ENCODE assay signal across 13 cellular contexts in genomic region chr4:48196758-48197504, GRCh38.
DNase-seq lines count a peak whose midpoint lies in the region; ATAC-seq and TF ChIP-seq lines count a peak whose summit lies in the region.
"Had no signal": no experiment of that assay in that cellular context is flagged by ENCODE, and none has a peak within 500 bp of the region (broad histone marks: within the 10 kb centered on the region; RNA-seq: fewer than 3 reads in every experiment).

No MANE protein-coding gene starts in this region.

- DNase-seq in mucosa of descending colon (no peak), left ventricle myocardium superior (no peak), glutamatergic neuron (no peak), iPS-NIHi11 (ENCODE audit: low spot score) (no peak), thyroid gland (no peak)
- DNase-seq: activated naive CD4-positive, alpha-beta T cell treated with Interleukin-2 at 50 U/mL for 16 hours; effector memory CD8-positive, alpha-beta T cell; KG1; NCI-H82 had no signal

- 85 to 89% methylated on average over 9 of the region's 9 CpGs for WGBS in thyroid gland, 2 donors

- H3K4me3 Mint-ChIP-seq in glutamatergic neuron (ENCODE audit: unreplicated experiment) = no peak overlapping the region
- H3K4me3 Mint-ChIP-seq: effector memory CD8-positive, alpha-beta T cell; nephron had no signal

- no peak overlapping the region for H3K27ac ChIP-seq in HEK293 (ENCODE audit: extremely low read depth, low read depth, low read length)
- H3K27ac ChIP-seq in thyroid gland = no peak overlapping the region

- H3K36me3 Mint-ChIP-seq in glutamatergic neuron (ENCODE audit: unreplicated experiment) = no peaks in the 10 kb centered on the region

- POLR2A ChIA-PET in HEK293 (lab: Yijun Ruan, JAX) = no interaction called here

- CTCF ChIA-PET in HEK293 (lab: Yijun Ruan, JAX) = no interaction called here

- H3K36me3 ChIP-seq in HEK293 (ENCODE audit: control insufficient read depth in 2 of 2, insufficient read depth in 1 of 2, low read length in 2 of 2) (no peaks in the 10 kb centered on the region), mucosa of descending colon (ENCODE audit: low read depth) (no peaks in the 10 kb centered on the region), thyroid gland (no peaks in the 10 kb centered on the region)

- H3K27ac Mint-ChIP-seq in glutamatergic neuron (ENCODE audit: unreplicated experiment) = no peak overlapping the region
- H3K27ac Mint-ChIP-seq: effector memory CD8-positive, alpha-beta T cell; nephron had no signal

- H3K4me3 ChIP-seq in HEK293 (ENCODE audit: low read depth, low read length) = no peak overlapping the region
- H3K4me3 ChIP-seq in mucosa of descending colon = no peak overlapping the region
- H3K4me3 ChIP-seq in thyroid gland (replicated peaks in 1 of 3) = no peak overlapping the region

- H3K4me1 ChIP-seq in HEK293 (ENCODE audit: control insufficient read depth, insufficient read depth, low read length) = no peaks in the 10 kb centered on the region; the same call in 1 of the 2 replicates
- H3K4me1 ChIP-seq in mucosa of descending colon (ENCODE audit: low read depth) = peaks cover 5% of the 10 kb centered on the region
- H3K4me1 ChIP-seq in thyroid gland = peaks cover 0 to 8% of the 10 kb centered on the region in 2 donors

- H3K9me3 ChIP-seq in HEK293 (ENCODE audit: control insufficient read depth, insufficient read depth, low read depth, low read length) (no peaks in the 10 kb centered on the region), mucosa of descending colon (no peaks in the 10 kb centered on the region), thyroid gland (no peaks in the 10 kb centered on the region)

- H3K27me3 ChIP-seq in thyroid gland = no peaks in the 10 kb centered on the region

- TF ChIP-seq POLR2A in thyroid gland (IDR thresholded peaks at IDR 0.05) = no peak

- peaks cover 2% of the 10 kb centered on the region for H3K9me3 Mint-ChIP-seq in glutamatergic neuron (ENCODE audit: unreplicated experiment)
- H3K9me3 Mint-ChIP-seq: effector memory CD8-positive, alpha-beta T cell; nephron had no signal

- peaks cover 2% of the 10 kb centered on the region for H3K4me1 Mint-ChIP-seq in glutamatergic neuron (ENCODE audit: low read depth, unreplicated experiment)
- H3K4me1 Mint-ChIP-seq: nephron had no signal

- intact Hi-C loops in mucosa of descending colon (cut with DNase I, micrococcal nuclease) = no loop called here
- intact Hi-C loops in left ventricle myocardium superior (cut with micrococcal nuclease) = no loop called here
- intact Hi-C loops in thyroid gland (cut with DNase I) = no loop called here

- TF ChIP-seq CTCF in HEK293 (tag by site-specific recombination; IDR thresholded peaks at IDR 0.05) (no peak), mucosa of descending colon (IDR thresholded peaks at IDR 0.05) (no peak), glutamatergic neuron (IDR thresholded peaks at IDR 0.05; ENCODE audit: partially characterized antibody, unreplicated experiment) (no peak), thyroid gland (IDR thresholded peaks at IDR 0.05) (no peak)

- ATAC-seq in GM19023 (IDR thresholded peaks at IDR 0.05; ENCODE audit: unreplicated experiment) = peak; percentile 59
- ATAC-seq in HG03432 (IDR thresholded peaks at IDR 0.05; ENCODE audit: unreplicated experiment) = peak; percentile 77
- ATAC-seq in mucosa of descending colon = peak; percentile 25
- no peak for ATAC-seq in left ventricle myocardium superior
- ATAC-seq: effector memory CD8-positive, alpha-beta T cell had no signal

- no peaks in the 10 kb centered on the region for H3K27me3 Mint-ChIP-seq in glutamatergic neuron (ENCODE audit: unreplicated experiment)

TF ChIP-seq in HEK293, 187 proteins besides CTCF, POLR2A, EP300 and RAD21:
- TF ChIP-seq ZBTB44 (tag by site-specific recombination; IDR thresholded peaks at IDR 0.05) = no peak
- TF ChIP-seq ZNF202 (tag by site-specific recombination; IDR thresholded peaks at IDR 0.05; ENCODE audit: borderline replicate concordance) = no peak
- TF ChIP-seq, protein P1, sequence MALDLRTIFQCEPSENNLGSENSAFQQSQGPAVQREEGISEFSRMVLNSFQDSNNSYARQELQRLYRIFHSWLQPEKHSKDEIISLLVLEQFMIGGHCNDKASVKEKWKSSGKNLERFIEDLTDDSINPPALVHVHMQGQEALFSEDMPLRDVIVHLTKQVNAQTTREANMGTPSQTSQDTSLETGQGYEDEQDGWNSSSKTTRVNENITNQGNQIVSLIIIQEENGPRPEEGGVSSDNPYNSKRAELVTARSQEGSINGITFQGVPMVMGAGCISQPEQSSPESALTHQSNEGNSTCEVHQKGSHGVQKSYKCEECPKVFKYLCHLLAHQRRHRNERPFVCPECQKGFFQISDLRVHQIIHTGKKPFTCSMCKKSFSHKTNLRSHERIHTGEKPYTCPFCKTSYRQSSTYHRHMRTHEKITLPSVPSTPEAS (tag by site-specific recombination; IDR thresholded peaks at IDR 0.05) = no peak
- TF ChIP-seq SP7 (tag by site-specific recombination; IDR thresholded peaks at IDR 0.05) = no peak
- TF ChIP-seq ZNF114 (tag by site-specific recombination; IDR thresholded peaks at IDR 0.05) = no peak
- TF ChIP-seq GFI1B (tag by site-specific recombination; IDR thresholded peaks at IDR 0.05) = no peak
- TF ChIP-seq ZNF768 (tag by site-specific recombination; IDR thresholded peaks at IDR 0.05) = peak; percentile 35; the same call in 1 of the 2 replicates
- TF ChIP-seq ZNF530 (tag by site-specific recombination; IDR thresholded peaks at IDR 0.05; ENCODE audit: low read depth) = no peak
